In the genomic region with DNA sequence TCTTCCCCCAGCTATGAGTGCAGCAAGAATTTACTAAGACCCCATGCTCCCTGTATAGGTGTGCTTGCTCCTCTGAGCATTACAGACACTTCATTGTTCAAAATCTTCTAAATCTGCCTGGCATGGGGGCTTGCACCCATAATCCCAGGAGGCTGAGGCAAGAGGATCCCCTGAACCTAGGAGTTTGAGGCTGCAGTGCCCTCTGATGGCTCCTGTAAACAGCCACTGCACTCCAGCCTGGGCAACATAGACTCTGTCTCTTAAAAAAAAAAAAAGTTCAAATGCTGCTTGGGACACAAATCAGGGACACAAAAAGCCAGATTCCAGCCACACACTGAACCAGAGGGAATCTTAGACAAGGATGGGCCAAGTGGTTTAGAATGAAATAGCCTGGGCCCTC, we compare ENCODE assay signal across 12 cellular contexts. TPM values are rescaled to one million over a fixed set of nuclear protein-coding genes. Genes with fewer than 3 reads are reported as not detected.
DNase-seq lines count a peak whose midpoint lies in the region; ATAC-seq, FAIRE-seq and TF ChIP-seq lines count a peak whose summit lies in the region.
"Had no signal": no experiment of that assay in that cellular context is flagged by ENCODE, and none has a peak within 500 bp of the region (broad histone marks: within the 10 kb centered on the region; RNA-seq: fewer than 3 reads in every experiment).

No MANE protein-coding gene starts in this region.

- H3K9me3 ChIP-seq in kidney (ENCODE audit: control insufficient read depth in 1 of 2, low read length in 2 of 2): no peaks in the 10 kb centered on the region

- TF ChIP-seq CTCF in D721Med (IDR thresholded peaks at IDR 0.05; ENCODE audit: insufficient read depth, missing control alignments): peak; percentile 4
- peak; percentile 23 for TF ChIP-seq CTCF in GM13977 (IDR thresholded peaks at IDR 0.05; ENCODE audit: extremely low read depth, insufficient read depth, missing control alignments)
- peak; percentile 33; the same call in 1 of the 2 replicates for TF ChIP-seq CTCF in VCaP (conservative IDR thresholded peaks at IDR 0.05)
- TF ChIP-seq CTCF in kidney (IDR thresholded peaks at IDR 0.05; ENCODE audit: borderline replicate concordance, extremely low read depth, insufficient read depth): no peak

- intact Hi-C loops in kidney (cut with DNase I): no loop called here

- no peak overlapping the region for H3K4me3 ChIP-seq in kidney (ENCODE audit: low read length in 2 of 2)

- no peak for FAIRE-seq in D721Med (lab: Jason Lieb, UNC)
- FAIRE-seq in kidney (lab: Jason Lieb, UNC): no peak
- FAIRE-seq: TTC549 had no signal

- H3K4me1 ChIP-seq in kidney (ENCODE audit: control insufficient read depth in 1 of 2, insufficient read depth in 1 of 2, low read depth in 1 of 2, low read length in 2 of 2): peaks cover 0 to 12% of the 10 kb centered on the region in 2 donors

- ATAC-seq in HG02588 (IDR thresholded peaks at IDR 0.05; ENCODE audit: unreplicated experiment): no peak
- no peak for ATAC-seq in GM18502 (IDR thresholded peaks at IDR 0.05; ENCODE audit: poor library complexity, unreplicated experiment)
- ATAC-seq: left colon had no signal

- DNase-seq in D721Med (ENCODE audit: insufficient read length, low spot score) (no peak), GM13977 (ENCODE audit: low spot score) (no peak), kidney (peak; percentile 1), kidney tubule cell (ENCODE audit: low spot score) (no peak)
- DNase-seq: activated T-cell treated with anti-CD3 and anti-CD28 coated beads for 4 hours, aorta, glutamatergic neuron, left colon had no signal

- no peak overlapping the region for H3K9ac ChIP-seq in kidney (ENCODE audit: low read length in 2 of 2)

- in situ Hi-C loops in GM13977 (cut with MboI; ENCODE audit: low pct_unique_long_range_greater_than_20kb, low sequenced_read_pairs, unreplicated experiment): no loop called here

- H3K27ac ChIP-seq in VCaP: no peak overlapping the region
- no peak overlapping the region for H3K27ac ChIP-seq in kidney (ENCODE audit: low read depth in 2 of 2, low read length in 2 of 2)

- H3K36me3 ChIP-seq in kidney (ENCODE audit: control insufficient read depth in 1 of 2, insufficient read depth in 2 of 2, low read length in 2 of 2): no peaks in the 10 kb centered on the region

RNA-seq across cellular contexts. Expression of gene ACOT7, which starts 3.4 kb away (rescaled TPM):
- 23.0 TPM for total RNA-seq in kidney
- polyA plus RNA-seq in kidney (ENCODE audit: insufficient read depth, low read depth, low replicate concordance): 135 TPM

RNA-seq across cellular contexts. Expression of gene HES2, which starts 22.7 kb away (rescaled TPM):
- 1.3 TPM for total RNA-seq in kidney
- polyA plus RNA-seq in kidney (ENCODE audit: insufficient read depth, low read depth, low replicate concordance): 1.6 TPM

RNA-seq across cellular contexts. Expression of gene ESPN, which starts 27.6 kb away (rescaled TPM):
- 14.2 TPM for total RNA-seq in kidney
- polyA plus RNA-seq in kidney (ENCODE audit: insufficient read depth, low read depth, low replicate concordance): 112 TPM
